2 cellular contexts compared by ENCODE assay signal in genomic region chr17:58040386-58040785, GRCh38.
TF ChIP-seq lines count a peak whose summit lies in the region.

No MANE protein-coding gene starts in this region.

TF ChIP-seq in A549, 52 proteins besides CTCF, POLR2A, EP300 and RAD21 (continued from another document):
- TF ChIP-seq, protein P1, sequence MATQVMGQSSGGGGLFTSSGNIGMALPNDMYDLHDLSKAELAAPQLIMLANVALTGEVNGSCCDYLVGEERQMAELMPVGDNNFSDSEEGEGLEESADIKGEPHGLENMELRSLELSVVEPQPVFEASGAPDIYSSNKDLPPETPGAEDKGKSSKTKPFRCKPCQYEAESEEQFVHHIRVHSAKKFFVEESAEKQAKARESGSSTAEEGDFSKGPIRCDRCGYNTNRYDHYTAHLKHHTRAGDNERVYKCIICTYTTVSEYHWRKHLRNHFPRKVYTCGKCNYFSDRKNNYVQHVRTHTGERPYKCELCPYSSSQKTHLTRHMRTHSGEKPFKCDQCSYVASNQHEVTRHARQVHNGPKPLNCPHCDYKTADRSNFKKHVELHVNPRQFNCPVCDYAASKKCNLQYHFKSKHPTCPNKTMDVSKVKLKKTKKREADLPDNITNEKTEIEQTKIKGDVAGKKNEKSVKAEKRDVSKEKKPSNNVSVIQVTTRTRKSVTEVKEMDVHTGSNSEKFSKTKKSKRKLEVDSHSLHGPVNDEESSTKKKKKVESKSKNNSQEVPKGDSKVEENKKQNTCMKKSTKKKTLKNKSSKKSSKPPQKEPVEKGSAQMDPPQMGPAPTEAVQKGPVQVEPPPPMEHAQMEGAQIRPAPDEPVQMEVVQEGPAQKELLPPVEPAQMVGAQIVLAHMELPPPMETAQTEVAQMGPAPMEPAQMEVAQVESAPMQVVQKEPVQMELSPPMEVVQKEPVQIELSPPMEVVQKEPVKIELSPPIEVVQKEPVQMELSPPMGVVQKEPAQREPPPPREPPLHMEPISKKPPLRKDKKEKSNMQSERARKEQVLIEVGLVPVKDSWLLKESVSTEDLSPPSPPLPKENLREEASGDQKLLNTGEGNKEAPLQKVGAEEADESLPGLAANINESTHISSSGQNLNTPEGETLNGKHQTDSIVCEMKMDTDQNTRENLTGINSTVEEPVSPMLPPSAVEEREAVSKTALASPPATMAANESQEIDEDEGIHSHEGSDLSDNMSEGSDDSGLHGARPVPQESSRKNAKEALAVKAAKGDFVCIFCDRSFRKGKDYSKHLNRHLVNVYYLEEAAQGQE (IDR thresholded peaks at IDR 0.05), result no peak
- TF ChIP-seq RNF2 (IDR thresholded peaks at IDR 0.05; ENCODE audit: borderline replicate concordance, low read depth) (no peak), RARB (CRISPR knock-in tag; IDR thresholded peaks at IDR 0.05) (no peak), CHD4 (IDR thresholded peaks at IDR 0.05; ENCODE audit: borderline replicate concordance) (no peak)

TF ChIP-seq in IMR-90, 13 proteins besides CTCF, POLR2A, EP300 and RAD21 (continued from another document):
- no peak for TF ChIP-seq NFE2L2 (IDR thresholded peaks at IDR 0.05; ENCODE audit: low read depth, low read length)
- TF ChIP-seq, protein P2, sequence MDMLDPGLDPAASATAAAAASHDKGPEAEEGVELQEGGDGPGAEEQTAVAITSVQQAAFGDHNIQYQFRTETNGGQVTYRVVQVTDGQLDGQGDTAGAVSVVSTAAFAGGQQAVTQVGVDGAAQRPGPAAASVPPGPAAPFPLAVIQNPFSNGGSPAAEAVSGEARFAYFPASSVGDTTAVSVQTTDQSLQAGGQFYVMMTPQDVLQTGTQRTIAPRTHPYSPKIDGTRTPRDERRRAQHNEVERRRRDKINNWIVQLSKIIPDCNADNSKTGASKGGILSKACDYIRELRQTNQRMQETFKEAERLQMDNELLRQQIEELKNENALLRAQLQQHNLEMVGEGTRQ (IDR thresholded peaks at IDR 0.05; ENCODE audit: low read depth, low read length), result no peak
TF ChIP-seq in IMR-90: peak in this region for 0.
